ENCODE assay signal across 15 cellular contexts in genomic region chr4:159159611-159160010, GRCh38. TPM values are rescaled to one million over a fixed set of nuclear protein-coding genes. Genes with fewer than 3 reads are reported as not detected.
A peak's percentile ranks its signal among the peaks of the same experiment; 100 is the strongest.
DNase-seq lines count a peak whose midpoint lies in the region; ATAC-seq, FAIRE-seq and TF ChIP-seq lines count a peak whose summit lies in the region.
"Had no signal": no experiment of that assay in that cellular context is flagged by ENCODE, and none has a peak within 500 bp of the region (broad histone marks: within the 10 kb centered on the region; RNA-seq: fewer than 3 reads in every experiment).

No MANE protein-coding gene starts in this region.

- dilution Hi-C loops in endothelial cell of umbilical vein (cut with MboI; ENCODE audit: extremely low pct_ligation_motif_present, low sequenced_read_pairs), result no loop called here

- peak overlapping the region; percentile 52 for H3K4me3 ChIP-seq in DOHH2 (ENCODE audit: low read length)
- no peak overlapping the region for H3K4me3 ChIP-seq in endothelial cell of umbilical vein (replicated peaks in 1 of 3; ENCODE audit: insufficient read depth in 1 of 3, low read depth in 1 of 3, low read length in 3 of 3)
- no peak overlapping the region for H3K4me3 ChIP-seq in left lung

- intact Hi-C loops in endothelial cell of umbilical vein (cut with micrococcal nuclease), result loop anchor here (1.0 kb wide), 1 partner anchor 54 kb away; no protein-coding TSS in a partner anchor
- intact Hi-C loops in left lung (cut with DNase I), result no loop called here
- intact Hi-C loops in left ventricle myocardium superior (cut with micrococcal nuclease), result no loop called here

- peaks cover 63% of the 10 kb centered on the region for H3K79me2 ChIP-seq in DOHH2 (ENCODE audit: control insufficient read depth, low read length)
- H3K79me2 ChIP-seq in endothelial cell of umbilical vein (ENCODE audit: control insufficient read depth, insufficient read depth, low read length), result peaks cover 63% of the 10 kb centered on the region

- no peaks in the 10 kb centered on the region for H3K36me3 ChIP-seq in DOHH2 (ENCODE audit: control insufficient read depth, low read length)
- H3K36me3 ChIP-seq in endothelial cell of umbilical vein (ENCODE audit: control insufficient read depth in 2 of 2, extremely low read depth in 1 of 2, insufficient read depth in 2 of 2, low read length in 2 of 2), result no peaks in the 10 kb centered on the region
- H3K36me3 ChIP-seq in left lung, result no peaks in the 10 kb centered on the region

- H3K9ac ChIP-seq in endothelial cell of umbilical vein (replicated peaks; ENCODE audit: extremely low read depth, insufficient read depth, low read length), result peak overlapping the region; percentile 9

- H3K9me3 ChIP-seq in DOHH2 (ENCODE audit: control insufficient read depth, insufficient read depth, low read length) (no peaks in the 10 kb centered on the region), endothelial cell of umbilical vein (replicated peaks; ENCODE audit: control insufficient read depth, insufficient read depth, low read length) (no peaks in the 10 kb centered on the region), left lung (no peaks in the 10 kb centered on the region)

- FAIRE-seq in endothelial cell of umbilical vein (lab: Jason Lieb, UNC), result no peak
- FAIRE-seq: RCC 7860 had no signal

- peak overlapping the region; percentile 73 for H3K4me2 ChIP-seq in DOHH2 (ENCODE audit: low read length)
- H3K4me2 ChIP-seq in endothelial cell of umbilical vein (ENCODE audit: insufficient read depth, low read length), result peak overlapping the region; percentile 47

- H3K9me1 ChIP-seq in endothelial cell of umbilical vein (replicated peaks; ENCODE audit: control insufficient read depth, extremely low read depth, insufficient read depth, low read length), result no peaks in the 10 kb centered on the region

- no peaks in the 10 kb centered on the region for H4K20me1 ChIP-seq in DOHH2 (ENCODE audit: control insufficient read depth, insufficient read depth, low read depth, low read length)
- H4K20me1 ChIP-seq in endothelial cell of umbilical vein (replicated peaks; ENCODE audit: control insufficient read depth, extremely low read depth, insufficient read depth, low read length), result peaks cover 8% of the 10 kb centered on the region

- TF ChIP-seq POLR2A in endothelial cell of umbilical vein (IDR thresholded peaks at IDR 0.05; ENCODE audit: low read depth, low read length), result no peak

- H2AFZ ChIP-seq in endothelial cell of umbilical vein (ENCODE audit: low read depth, low read length), result no peak overlapping the region

- CTCF ChIA-PET in endothelial cell of umbilical vein (lab: Charles Lee), result interaction anchor here (0.8 to 1.3 kb wide), 3 partner anchors 13 to 43 kb away, joined by 3 to 4 read pairs (median 3); no protein-coding TSS in a partner anchor

- BruUV-seq in endothelial cell of umbilical vein (replicated peaks; lab: Mats Ljungman, UMichigan), result no TSS peak

- H3F3A ChIP-seq in DOHH2 (ENCODE audit: control insufficient read depth, insufficient read depth), result 0 out of 2 replicates have a peak, but pooled peaks cover 3% of the 10 kb centered on the region

- H3K27ac ChIP-seq in DOHH2 (ENCODE audit: low read depth, low read length) (peak overlapping the region; percentile 32), endothelial cell of umbilical vein (ENCODE audit: insufficient read depth, low read depth, low read length) (peak overlapping the region; percentile 64), left lung (no peak overlapping the region)

- H3K4me1 ChIP-seq in DOHH2 (ENCODE audit: control insufficient read depth, low read length) (peaks cover 45% of the 10 kb centered on the region), endothelial cell of umbilical vein (ENCODE audit: control insufficient read depth, extremely low read depth, insufficient read depth, low read length) (peaks cover 22% of the 10 kb centered on the region), left lung (peaks cover 0 to 14% of the 10 kb centered on the region in 2 donors)

- TF ChIP-seq CTCF in DOHH2 (IDR thresholded peaks at IDR 0.05; ENCODE audit: low read depth, low read length, poor library complexity, severe bottlenecking), result no peak
- no peak for TF ChIP-seq CTCF in endothelial cell of umbilical vein (IDR thresholded peaks at IDR 0.05; ENCODE audit: extremely low read depth in 1 of 2, insufficient read depth in 1 of 2, low read depth in 1 of 2, low read length in 2 of 2)
- TF ChIP-seq CTCF in left lung (IDR thresholded peaks at IDR 0.05), result no peak

- DNase-seq in NCI-H1105 treated with DMSO at 0.1 percent for 48 hours (lab: John Stamatoyannopoulos, UW) (peak; percentile 12), NCI-H1105 (lab: John Stamatoyannopoulos, UW) (no peak), NCI-H69 (lab: John Stamatoyannopoulos, UW) (peak; percentile 13), endothelial cell of umbilical vein (ENCODE audit: low read depth, low spot score) (peak; percentile 83), HuH-7 (ENCODE audit: low spot score) (no peak), left lung (no peak), left ventricle myocardium superior (no peak)
- DNase-seq: 8988T, H7, Kasumi-1, MM.1S, NCI-H1092 treated with DMSO at 0.1 percent for 48 hours, Right ventricle myocardium superior had no signal

- ATAC-seq in left lung (no peak), left ventricle myocardium superior (no peak)

- H3K9me2 ChIP-seq in DOHH2 (replicated peaks; ENCODE audit: control insufficient read depth, low read length), result no peaks in the 10 kb centered on the region

- POLR2A ChIA-PET in endothelial cell of umbilical vein (lab: Charles Lee), result interaction anchor here (1.0 kb wide), 1 partner anchor 10 kb away, joined by 3 read pairs; no protein-coding TSS in a partner anchor

- H3K27me3 ChIP-seq in DOHH2 (ENCODE audit: control insufficient read depth, low read length) (no peaks in the 10 kb centered on the region), endothelial cell of umbilical vein (ENCODE audit: control insufficient read depth in 2 of 2, insufficient read depth in 2 of 2, low read length in 2 of 2) (no peaks in the 10 kb centered on the region), left lung (no peaks in the 10 kb centered on the region)

TF ChIP-seq in endothelial cell of umbilical vein, 7 proteins besides CTCF, POLR2A, EP300 and RAD21:
- TF ChIP-seq JUN (IDR thresholded peaks at IDR 0.05; ENCODE audit: borderline replicate concordance, insufficient read depth, insufficient read length, low read depth), result peak; percentile 50
- TF ChIP-seq EZH2 (IDR thresholded peaks at IDR 0.05; ENCODE audit: borderline replicate concordance, low read depth, low read length, severe bottlenecking), result no peak

RNA-seq across cellular contexts. Expression of gene RAPGEF2, which starts 56.7 kb away (rescaled TPM):
- total RNA-seq in endothelial cell of umbilical vein (55.2 and 61.6 TPM in 2 replicates), left lung (10 to 100 TPM; 51.3 to 52.0 TPM), left ventricle myocardium superior (42.2 TPM)
- polyA plus RNA-seq in endothelial cell of umbilical vein, result 25.4 and 28.7 TPM in 2 replicates
- polyA plus RNA-seq in endothelial cell of umbilical vein (2011; cell fraction: cytosol; rRNA removed), result 25.9 and 27.1 TPM in 2 replicates
- 95.5 and 109 TPM in 2 replicates for polyA plus RNA-seq in endothelial cell of umbilical vein (2011; cell fraction: nucleus; rRNA removed)
- 33.4 and 42.7 TPM in 2 replicates for polyA plus RNA-seq in endothelial cell of umbilical vein (2012)
- polyA minus RNA-seq in endothelial cell of umbilical vein, result 163 and 181 TPM in 2 replicates
- 13.7 TPM for polyA minus RNA-seq in endothelial cell of umbilical vein (2011; cell fraction: cytosol; rRNA and poly(A)+ RNA removed)
- polyA minus RNA-seq in endothelial cell of umbilical vein (2011; cell fraction: nucleus; rRNA and poly(A)+ RNA removed), result 126 and 179 TPM in 2 replicates

Comparison
In these comparisons a context has a peak if more than half of its experiments do, and no peak if none do; other contexts are left out.
1. DNase-seq: peak in NCI-H1105 treated with DMSO at 0.1 percent for 48 hours (single experiment), NCI-H69 (single experiment) and endothelial cell of umbilical vein (single experiment); none in NCI-H1105 (single experiment), HuH-7 (single experiment), left lung (0 of 2) and left ventricle myocardium superior (single experiment).
2. H3K27ac ChIP-seq: peak in DOHH2 (single experiment) and endothelial cell of umbilical vein (single experiment); none in left lung (0 of 2).